8 cellular contexts compared by ENCODE assay signal in genomic region chr16:58499615-58500328, GRCh38. TPM values are rescaled to one million over a fixed set of nuclear protein-coding genes. Genes with fewer than 3 reads are reported as not detected.
A peak's percentile ranks its signal among the peaks of the same experiment; 100 is the strongest.
DNase-seq lines count a peak whose midpoint lies in the region; ATAC-seq and TF ChIP-seq lines count a peak whose summit lies in the region.

TSS of gene NDRG4 (plus strand) at chr16:58500143. CDS start at chr16:58500249, 106 bp downstream.

- no peaks in the 10 kb centered on the region for H3K36me3 Mint-ChIP-seq in activated CD4-positive, alpha-beta T cell treated with anti-CD3 and anti-CD28 coated beads, Interleukin-2, amount 10 ng/mL, durations not matched to agents 24 days and 14 days (ENCODE audit: low read depth)

- peak within 1 kb of the TSS; percentile 81 for H3K4me3 Mint-ChIP-seq in activated CD4-positive, alpha-beta T cell treated with anti-CD3 and anti-CD28 coated beads, Interleukin-2, amount 10 ng/mL, durations not matched to agents 24 days and 14 days

- no peaks in the 10 kb centered on the region for H3K27me3 ChIP-seq in osteoblast (ENCODE audit: insufficient read depth, low read length)

- H3K4me1 Mint-ChIP-seq in activated CD4-positive, alpha-beta T cell treated with anti-CD3 and anti-CD28 coated beads, Interleukin-2, amount 10 ng/mL, durations not matched to agents 24 days and 14 days, result peaks cover 14% of the 10 kb centered on the region

- H3K79me2 ChIP-seq in osteoblast (ENCODE audit: insufficient read depth, low read length), result no peaks in the 10 kb centered on the region

- H2AFZ ChIP-seq in osteoblast (ENCODE audit: low read length), result peak within 1 kb of the TSS; percentile 65

- peaks cover 4% of the 10 kb centered on the region for H3K27me3 Mint-ChIP-seq in activated CD4-positive, alpha-beta T cell treated with anti-CD3 and anti-CD28 coated beads, Interleukin-2, amount 10 ng/mL, durations not matched to agents 24 days and 14 days

- intact Hi-C loops in activated CD4-positive, alpha-beta T cell treated with anti-CD3 and anti-CD28 coated beads, Interleukin-2, amount 10 ng/mL, durations not matched to agents 24 days and 14 days (cut with micrococcal nuclease), result loop anchor here (1.0 kb wide), 1 partner anchor 234 kb away; no protein-coding TSS in a partner anchor
- intact Hi-C loops in Right ventricle myocardium superior (cut with DNase I), result no loop called here

- H3K4me1 ChIP-seq in osteoblast (ENCODE audit: insufficient read depth, low read length), result peaks cover 13% of the 10 kb centered on the region

- H4K20me1 ChIP-seq in osteoblast (ENCODE audit: insufficient read depth, low read length), result peaks cover 3% of the 10 kb centered on the region

- peak within 1 kb of the TSS; percentile 84 for H3K4me2 ChIP-seq in osteoblast (ENCODE audit: insufficient read depth, low read length)

- DNase-seq in activated CD4-positive, alpha-beta T cell treated with anti-CD3 and anti-CD28 coated beads, Interleukin-2, amount 10 ng/mL, durations not matched to agents 24 days and 14 days, result peak; percentile 75
- DNase-seq in activated CD4-positive, alpha-beta T cell treated with anti-CD3 and anti-CD28 coated beads, Interleukin-2, amount 50 U/mL, for 4 hours, result no peak
- DNase-seq in NCI-H69 (lab: John Stamatoyannopoulos, UW) (peak; percentile 90), amygdala (lab: John Stamatoyannopoulos, UW) (peak in 53 of 56 donors; percentile 48 to 98 (median 88)), Right ventricle myocardium superior (no peak), osteoblast (ENCODE audit: insufficient read length, low spot score, missing footprints) (peak; percentile 95)

- peak; percentile 63 for ATAC-seq in HG03064 (IDR thresholded peaks at IDR 0.05; ENCODE audit: low read depth, unreplicated experiment)
- ATAC-seq in Right ventricle myocardium superior (ENCODE audit: poor library complexity), result no peak
- no peak for ATAC-seq in GM18870 (IDR thresholded peaks at IDR 0.05; ENCODE audit: unreplicated experiment)

- peak within 1 kb of the TSS; percentile 49 for H3K27ac Mint-ChIP-seq in activated CD4-positive, alpha-beta T cell treated with anti-CD3 and anti-CD28 coated beads, Interleukin-2, amount 10 ng/mL, durations not matched to agents 24 days and 14 days

- TF ChIP-seq CTCF in osteoblast (IDR thresholded peaks at IDR 0.05; ENCODE audit: extremely low read depth, low read depth, low read length), result no peak

- no peaks in the 10 kb centered on the region for H3K9me3 Mint-ChIP-seq in activated CD4-positive, alpha-beta T cell treated with anti-CD3 and anti-CD28 coated beads, Interleukin-2, amount 10 ng/mL, durations not matched to agents 24 days and 14 days

- H3K27ac ChIP-seq in osteoblast (ENCODE audit: low read depth, low read length), result no peak within 1 kb of the TSS

- no peaks in the 10 kb centered on the region for H3K9me3 ChIP-seq in osteoblast (ENCODE audit: low read depth, low read length)

- no peaks in the 10 kb centered on the region for H3K36me3 ChIP-seq in osteoblast (ENCODE audit: insufficient read depth, low read length)

- H3K4me3 ChIP-seq in osteoblast (ENCODE audit: insufficient read depth, low read length), result peak within 1 kb of the TSS; percentile 72

RNA-seq across cellular contexts. Expression of gene NDRG4, which starts in this region (rescaled TPM):
- 1.7 TPM in 2 replicates for total RNA-seq in activated CD4-positive, alpha-beta T cell treated with anti-CD3 and anti-CD28 coated beads, Interleukin-2, amount 10 ng/mL, durations not matched to agents 24 days and 14 days
- total RNA-seq in Right ventricle myocardium superior, result 290 TPM
- total RNA-seq in osteoblast, result 6.5 and 8.0 TPM in 2 replicates

Comparison
In these comparisons a context has a peak if more than half of its experiments do, and no peak if none do; other contexts are left out.
1. RNA of gene NDRG4 (total RNA-seq): 290 TPM in Right ventricle myocardium superior (single experiment); 6.5 to 8.0 TPM in osteoblast and 1.7 TPM in activated CD4-positive, alpha-beta T cell treated with anti-CD3 and anti-CD28 coated beads, Interleukin-2, amount 10 ng/mL, durations not matched to agents 24 days and 14 days; every median in the first group is over 10 times any median in the second.
2. DNase-seq: peak in activated CD4-positive, alpha-beta T cell treated with anti-CD3 and anti-CD28 coated beads, Interleukin-2, amount 10 ng/mL, durations not matched to agents 24 days and 14 days (single experiment), NCI-H69 (single experiment), amygdala (53 of 56) and osteoblast (single experiment); none in activated CD4-positive, alpha-beta T cell treated with anti-CD3 and anti-CD28 coated beads, Interleukin-2, amount 50 U/mL, for 4 hours (0 of 2) and Right ventricle myocardium superior (single experiment).